Comparison of ENCODE assay signal across 1 cellular context in genomic region chr20:50460608-50461268, GRCh38.
TF ChIP-seq lines count a peak whose summit lies in the region.

No MANE protein-coding gene starts in this region.

TF ChIP-seq in HepG2, 621 proteins besides CTCF, POLR2A, EP300 and RAD21 (continued from another document and continues in another):
- TF ChIP-seq HNF1A (IDR thresholded peaks at IDR 0.05; ENCODE audit: low read depth): no peak
- TF ChIP-seq HNF1A (CRISPR knock-in tag; IDR thresholded peaks at IDR 0.05; ENCODE audit: borderline replicate concordance): peak; percentile 64; the same call in 1 of the 2 replicates
- no peak for TF ChIP-seq TEAD2 (CRISPR knock-in tag; IDR thresholded peaks at IDR 0.05)
- peak; percentile 92 for TF ChIP-seq KDM3A (CRISPR knock-in tag; IDR thresholded peaks at IDR 0.05; ENCODE audit: low read depth)
- peak; percentile 80; the same call in 1 of the 2 replicates for TF ChIP-seq KLF15 (CRISPR knock-in tag; IDR thresholded peaks at IDR 0.05; ENCODE audit: borderline replicate concordance)
- TF ChIP-seq, protein P1, sequence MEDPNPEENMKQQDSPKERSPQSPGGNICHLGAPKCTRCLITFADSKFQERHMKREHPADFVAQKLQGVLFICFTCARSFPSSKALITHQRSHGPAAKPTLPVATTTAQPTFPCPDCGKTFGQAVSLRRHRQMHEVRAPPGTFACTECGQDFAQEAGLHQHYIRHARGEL (CRISPR knock-in tag; IDR thresholded peaks at IDR 0.05): 0 out of 2 replicates have a peak, but pooled peaks have one; percentile 93
- no peak for TF ChIP-seq JUN (CRISPR knock-in tag; IDR thresholded peaks at IDR 0.05)
- TF ChIP-seq ZNF333 (CRISPR knock-in tag; IDR thresholded peaks at IDR 0.05; ENCODE audit: borderline replicate concordance): peak; percentile 93
- TF ChIP-seq CBX5 (CRISPR knock-in tag; IDR thresholded peaks at IDR 0.05; ENCODE audit: borderline replicate concordance): peak; percentile 97
- TF ChIP-seq TOPORS (CRISPR knock-in tag; IDR thresholded peaks at IDR 0.05): no peak
- TF ChIP-seq ZSCAN30 (CRISPR knock-in tag; IDR thresholded peaks at IDR 0.05): no peak; the same call in 1 of the 2 replicates
- peak; percentile 95 for TF ChIP-seq ZNF761 (CRISPR knock-in tag; conservative IDR thresholded peaks at IDR 0.05)
- TF ChIP-seq ZNF451 (CRISPR knock-in tag; IDR thresholded peaks at IDR 0.05): 0 out of 2 replicates have a peak, but pooled peaks have one; percentile 57
- no peak for TF ChIP-seq HBP1 (CRISPR knock-in tag; IDR thresholded peaks at IDR 0.05; ENCODE audit: low read depth)
- TF ChIP-seq CREB3 (CRISPR knock-in tag; IDR thresholded peaks at IDR 0.05): no peak
- TF ChIP-seq ZNF329 (CRISPR knock-in tag; IDR thresholded peaks at IDR 0.05; ENCODE audit: low read depth): peak; percentile 82; the same call in 1 of the 2 replicates
- TF ChIP-seq GRHL1 (CRISPR knock-in tag; conservative IDR thresholded peaks at IDR 0.05): no peak
- no peak; the same call in 1 of the 2 replicates for TF ChIP-seq MEIS1 (CRISPR knock-in tag; IDR thresholded peaks at IDR 0.05; ENCODE audit: borderline replicate concordance)
- TF ChIP-seq SMAD3 (CRISPR knock-in tag; IDR thresholded peaks at IDR 0.05): peak; percentile 95; the same call in 1 of the 2 replicates
- TF ChIP-seq JARID2 (CRISPR knock-in tag; IDR thresholded peaks at IDR 0.05; ENCODE audit: insufficient replicate concordance): peak; percentile 71
- peak; percentile 88 for TF ChIP-seq ELF3 (CRISPR knock-in tag; IDR thresholded peaks at IDR 0.05)
- TF ChIP-seq HMGXB4 (CRISPR knock-in tag; IDR thresholded peaks at IDR 0.05; ENCODE audit: borderline replicate concordance in 1 of 2, low read depth in 1 of 2): peak; percentile 98 to 99
- TF ChIP-seq SNAPC4 (CRISPR knock-in tag; IDR thresholded peaks at IDR 0.05): 0 out of 2 replicates have a peak, but pooled peaks have one; percentile 56
- TF ChIP-seq ZNF468 (CRISPR knock-in tag; IDR thresholded peaks at IDR 0.05): no peak
- TF ChIP-seq ONECUT2 (CRISPR knock-in tag; IDR thresholded peaks at IDR 0.05): peak; percentile 36; the same call in 1 of the 2 replicates
- peak; percentile 87; the same call in 1 of the 2 replicates for TF ChIP-seq TRAFD1 (CRISPR knock-in tag; IDR thresholded peaks at IDR 0.05; ENCODE audit: borderline replicate concordance)
- no peak for TF ChIP-seq MAFK (conservative IDR thresholded peaks at IDR 0.05 in 1 of 2, IDR thresholded peaks at IDR 0.05 in 1 of 2; ENCODE audit: low read length in 2 of 2)
- TF ChIP-seq SIN3A (IDR thresholded peaks at IDR 0.05; ENCODE audit: borderline replicate concordance, low read depth, low read length): no peak
- TF ChIP-seq, protein P2, sequence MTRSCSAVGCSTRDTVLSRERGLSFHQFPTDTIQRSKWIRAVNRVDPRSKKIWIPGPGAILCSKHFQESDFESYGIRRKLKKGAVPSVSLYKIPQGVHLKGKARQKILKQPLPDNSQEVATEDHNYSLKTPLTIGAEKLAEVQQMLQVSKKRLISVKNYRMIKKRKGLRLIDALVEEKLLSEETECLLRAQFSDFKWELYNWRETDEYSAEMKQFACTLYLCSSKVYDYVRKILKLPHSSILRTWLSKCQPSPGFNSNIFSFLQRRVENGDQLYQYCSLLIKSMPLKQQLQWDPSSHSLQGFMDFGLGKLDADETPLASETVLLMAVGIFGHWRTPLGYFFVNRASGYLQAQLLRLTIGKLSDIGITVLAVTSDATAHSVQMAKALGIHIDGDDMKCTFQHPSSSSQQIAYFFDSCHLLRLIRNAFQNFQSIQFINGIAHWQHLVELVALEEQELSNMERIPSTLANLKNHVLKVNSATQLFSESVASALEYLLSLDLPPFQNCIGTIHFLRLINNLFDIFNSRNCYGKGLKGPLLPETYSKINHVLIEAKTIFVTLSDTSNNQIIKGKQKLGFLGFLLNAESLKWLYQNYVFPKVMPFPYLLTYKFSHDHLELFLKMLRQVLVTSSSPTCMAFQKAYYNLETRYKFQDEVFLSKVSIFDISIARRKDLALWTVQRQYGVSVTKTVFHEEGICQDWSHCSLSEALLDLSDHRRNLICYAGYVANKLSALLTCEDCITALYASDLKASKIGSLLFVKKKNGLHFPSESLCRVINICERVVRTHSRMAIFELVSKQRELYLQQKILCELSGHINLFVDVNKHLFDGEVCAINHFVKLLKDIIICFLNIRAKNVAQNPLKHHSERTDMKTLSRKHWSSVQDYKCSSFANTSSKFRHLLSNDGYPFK (CRISPR knock-in tag; IDR thresholded peaks at IDR 0.05; ENCODE audit: borderline replicate concordance): peak; percentile 90
- TF ChIP-seq ZMYM3 (CRISPR knock-in tag; IDR thresholded peaks at IDR 0.05): peak; percentile 97
- TF ChIP-seq ZNF225 (CRISPR knock-in tag; IDR thresholded peaks at IDR 0.05): peak; percentile 49; the same call in 1 of the 2 replicates
- TF ChIP-seq GATA4 (IDR thresholded peaks at IDR 0.05; ENCODE audit: borderline replicate concordance, low read depth): no peak
- 0 out of 2 replicates have a peak, but pooled peaks have one; percentile 14 for TF ChIP-seq MEIS2 (CRISPR knock-in tag; IDR thresholded peaks at IDR 0.05)
- peak in 1 of 2 experiments; percentile 59; a peak in 2 of 4 replicates for TF ChIP-seq KLF16 (CRISPR knock-in tag; IDR thresholded peaks at IDR 0.05)
- TF ChIP-seq, protein P3, sequence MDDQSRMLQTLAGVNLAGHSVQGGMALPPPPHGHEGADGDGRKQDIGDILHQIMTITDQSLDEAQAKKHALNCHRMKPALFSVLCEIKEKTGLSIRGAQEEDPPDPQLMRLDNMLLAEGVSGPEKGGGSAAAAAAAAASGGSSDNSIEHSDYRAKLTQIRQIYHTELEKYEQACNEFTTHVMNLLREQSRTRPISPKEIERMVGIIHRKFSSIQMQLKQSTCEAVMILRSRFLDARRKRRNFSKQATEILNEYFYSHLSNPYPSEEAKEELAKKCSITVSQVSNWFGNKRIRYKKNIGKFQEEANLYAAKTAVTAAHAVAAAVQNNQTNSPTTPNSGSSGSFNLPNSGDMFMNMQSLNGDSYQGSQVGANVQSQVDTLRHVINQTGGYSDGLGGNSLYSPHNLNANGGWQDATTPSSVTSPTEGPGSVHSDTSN (CRISPR knock-in tag; IDR thresholded peaks at IDR 0.05; ENCODE audit: borderline replicate concordance): 0 out of 2 replicates have a peak, but pooled peaks have one; percentile 74
